In genomic region chr20:21269772-21270171, GRCh38 we compare ENCODE assay signal across 19 cellular contexts.
"Had no signal": no experiment of that assay in that cellular context is flagged by ENCODE, and none has a peak within 500 bp of the region (broad histone marks: within the 10 kb centered on the region; RNA-seq: fewer than 3 reads in every experiment).

No MANE protein-coding gene starts in this region.

- ATAC-seq: foreskin keratinocyte, heart left ventricle, left cardiac atrium, left lung, left ventricle myocardium superior, lower lobe of right lung, mucosa of descending colon had no signal

- H3K4me1 Mint-ChIP-seq: mesothelial cell of epicardium, naive B cell had no signal

- H3K4me3 ChIP-seq: colonic mucosa, esophagus muscularis mucosa, gastroesophageal sphincter, heart left ventricle, hepatocyte, left lung, lower lobe of right lung, mucosa of descending colon had no signal

- DNase-seq: colonic mucosa; cortex of kidney; dorsolateral prefrontal cortex; effector CD4-positive, alpha-beta T cell; effector memory CD4-positive, alpha-beta T cell; foreskin keratinocyte; heart left ventricle; hypothalamus; left cardiac atrium; left lung; left ventricle myocardium superior; lower lobe of right lung; mesenchymal stem cell; mucosa of descending colon; naive B cell had no signal

- H3K36me3 Mint-ChIP-seq: mesothelial cell of epicardium had no signal

- H3K4me3 Mint-ChIP-seq: mesothelial cell of epicardium, naive B cell had no signal

- H3K27ac Mint-ChIP-seq: mesothelial cell of epicardium, naive B cell had no signal
